In genomic region chr6:35017461-35018183, GRCh38 we compare ENCODE assay signal across 11 cellular contexts.
DNase-seq lines count a peak whose midpoint lies in the region; ATAC-seq, FAIRE-seq and TF ChIP-seq lines count a peak whose summit lies in the region.
"Had no signal": no experiment of that assay in that cellular context is flagged by ENCODE, and none has a peak within 500 bp of the region (broad histone marks: within the 10 kb centered on the region; RNA-seq: fewer than 3 reads in every experiment).

No MANE protein-coding gene starts in this region.

- H3K9me3 Mint-ChIP-seq in neural progenitor cell = no peaks in the 10 kb centered on the region
- H3K9me3 Mint-ChIP-seq: naive B cell had no signal

- dilution Hi-C loops in endothelial cell of umbilical vein (cut with MboI; ENCODE audit: extremely low pct_ligation_motif_present, low sequenced_read_pairs) = no loop called here

- H3K27ac Mint-ChIP-seq in neural progenitor cell = no peak overlapping the region

- H3K27ac ChIP-seq in HEK293 (ENCODE audit: extremely low read depth, low read depth, low read length) = peak overlapping the region; percentile 49; the same call in 1 of the 2 replicates
- H3K27ac ChIP-seq in endothelial cell of umbilical vein (ENCODE audit: insufficient read depth, low read depth, low read length) = peak overlapping the region; percentile 84
- peak overlapping the region; percentile 84 for H3K27ac ChIP-seq in mesenchymal stem cell (ENCODE audit: low read length, poor library complexity, severe bottlenecking)
- H3K27ac ChIP-seq in neural progenitor cell = no peak overlapping the region

- TSS peak; percentile 89 for BruUV-seq in endothelial cell of umbilical vein (replicated peaks; lab: Mats Ljungman, UMichigan)

- CTCF ChIA-PET in HEK293 (lab: Yijun Ruan, JAX) = interaction anchor here (0.5 to 0.6 kb wide), 2 partner anchors 34 to 241 kb away, joined by 3 to 4 read pairs; no protein-coding TSS in a partner anchor
- CTCF ChIA-PET in endothelial cell of umbilical vein (lab: Charles Lee) = interaction anchor here (0.9 to 2.9 kb wide), 8 partner anchors 9 to 122 kb away, joined by 3 to 17 read pairs (median 6); no protein-coding TSS in a partner anchor

- peak overlapping the region; percentile 17 for H2BK15ac ChIP-seq in mesenchymal stem cell (ENCODE audit: low read depth, poor library complexity, severe bottlenecking)

- H3K27me3 ChIP-seq in endothelial cell of umbilical vein (ENCODE audit: control insufficient read depth in 2 of 2, insufficient read depth in 2 of 2, low read length in 2 of 2) (no peaks in the 10 kb centered on the region), mesenchymal stem cell (ENCODE audit: control insufficient read depth in 1 of 2, insufficient read depth in 1 of 2, low read length in 2 of 2) (no peaks in the 10 kb centered on the region), neural progenitor cell (no peaks in the 10 kb centered on the region)

- H3K4me3 ChIP-seq in HEK293 (ENCODE audit: low read depth, low read length) = no peak overlapping the region
- peak overlapping the region in 2 of 3 experiments; percentile 33 to 50 for H3K4me3 ChIP-seq in endothelial cell of umbilical vein (replicated peaks in 1 of 3; ENCODE audit: insufficient read depth in 1 of 3, low read depth in 1 of 3, low read length in 3 of 3)
- peak overlapping the region in 1 of 2 experiments; percentile 52 for H3K4me3 ChIP-seq in mesenchymal stem cell (ENCODE audit: insufficient read depth in 1 of 2, low read depth in 1 of 2, low read length in 2 of 2)
- no peak overlapping the region for H3K4me3 ChIP-seq in neural progenitor cell

- DNase-seq in endothelial cell of umbilical vein (ENCODE audit: low read depth, low spot score) (peak; percentile 69), mesenchymal stem cell (no peak), smooth muscle cell of the brain vasculature (ENCODE audit: low read depth, low spot score) (peak; percentile 33), neural progenitor cell (ENCODE audit: low spot score) (no peak)
- no peak for DNase-seq in stimulated activated CD4-positive, alpha-beta T cell treated with anti-CD3 and anti-CD28 coated beads, Interleukin-15, amount 100 ng/mL, for 24 hours
- DNase-seq in effector CD4-positive, alpha-beta T cell = no peak
- DNase-seq: naive B cell, T-helper 9 cell had no signal

- no peaks in the 10 kb centered on the region for H3K27me3 Mint-ChIP-seq in neural progenitor cell (ENCODE audit: insufficient read depth, low read depth)
- H3K27me3 Mint-ChIP-seq: naive B cell had no signal

- H3K4ac ChIP-seq in mesenchymal stem cell (ENCODE audit: low read depth in 1 of 2, low read length in 2 of 2) = peak overlapping the region; percentile 60 to 89

- POLR2A ChIA-PET in HEK293 (lab: Yijun Ruan, JAX) (no interaction called here), endothelial cell of umbilical vein (lab: Charles Lee) (interaction anchor here (1.4 kb wide), 1 partner anchor 9 kb away, joined by 4 read pairs; no protein-coding TSS in a partner anchor)

- TF ChIP-seq POLR2A in endothelial cell of umbilical vein (IDR thresholded peaks at IDR 0.05; ENCODE audit: low read depth, low read length) = no peak

- no peaks in the 10 kb centered on the region for H3K9me1 ChIP-seq in endothelial cell of umbilical vein (replicated peaks; ENCODE audit: control insufficient read depth, extremely low read depth, insufficient read depth, low read length)

- H2BK12ac ChIP-seq in mesenchymal stem cell (ENCODE audit: low read length in 2 of 2) = peak overlapping the region; percentile 37 to 44

- H3K9me3 ChIP-seq in HEK293 (ENCODE audit: control insufficient read depth, insufficient read depth, low read depth, low read length) = no peaks in the 10 kb centered on the region
- H3K9me3 ChIP-seq in endothelial cell of umbilical vein (replicated peaks; ENCODE audit: control insufficient read depth, insufficient read depth, low read length) = no peaks in the 10 kb centered on the region
- H3K9me3 ChIP-seq in mesenchymal stem cell (ENCODE audit: control insufficient read depth, low read length) = no peaks in the 10 kb centered on the region
- H3K9me3 ChIP-seq in neural progenitor cell (ENCODE audit: low read depth) = no peaks in the 10 kb centered on the region

- H3K4me3 Mint-ChIP-seq in neural progenitor cell = no peak overlapping the region
- H3K4me3 Mint-ChIP-seq: naive B cell had no signal

- peak overlapping the region; percentile 55 for H2BK120ac ChIP-seq in mesenchymal stem cell (ENCODE audit: low read depth, low read length)

- no peak for TF ChIP-seq CTCF in HEK293 (tag by site-specific recombination; IDR thresholded peaks at IDR 0.05)
- peak in 1 of 2 donors; percentile 15 for TF ChIP-seq CTCF in endothelial cell of umbilical vein (IDR thresholded peaks at IDR 0.05; ENCODE audit: extremely low read depth in 1 of 2, insufficient read depth in 1 of 2, low read depth in 1 of 2, low read length in 2 of 2)
- no peak for TF ChIP-seq CTCF in neural progenitor cell (IDR thresholded peaks at IDR 0.05)

- H2AFZ ChIP-seq in endothelial cell of umbilical vein (ENCODE audit: low read depth, low read length) (peak overlapping the region; percentile 45), mesenchymal stem cell (ENCODE audit: low read depth, low read length) (no peak overlapping the region), neural progenitor cell (replicated peaks) (no peak overlapping the region)

- H2BK5ac ChIP-seq in mesenchymal stem cell (ENCODE audit: low read depth, low read length, poor library complexity, severe bottlenecking) = no peak overlapping the region

- peak overlapping the region; percentile 50 to 91 for H3K18ac ChIP-seq in mesenchymal stem cell (ENCODE audit: low read depth in 1 of 2, low read length in 2 of 2)

- H3K36me3 ChIP-seq in HEK293 (ENCODE audit: control insufficient read depth in 2 of 2, insufficient read depth in 1 of 2, low read length in 2 of 2) (peaks cover 0 to 14% of the 10 kb centered on the region in 2 experiments; a peak in 1 of 3 replicates), endothelial cell of umbilical vein (ENCODE audit: control insufficient read depth in 2 of 2, extremely low read depth in 1 of 2, insufficient read depth in 2 of 2, low read length in 2 of 2) (no peaks in the 10 kb centered on the region), mesenchymal stem cell (ENCODE audit: control insufficient read depth in 1 of 2, insufficient read depth in 2 of 2, low read depth in 1 of 2, low read length in 2 of 2) (peaks cover 0 to 15% of the 10 kb centered on the region in 2 experiments), neural progenitor cell (no peaks in the 10 kb centered on the region)

- H3K9ac ChIP-seq in endothelial cell of umbilical vein (replicated peaks; ENCODE audit: extremely low read depth, insufficient read depth, low read length) = peak overlapping the region; percentile 72
- H3K9ac ChIP-seq in mesenchymal stem cell (ENCODE audit: low read length) = peak overlapping the region; percentile 64
- H3K9ac ChIP-seq in neural progenitor cell = no peak overlapping the region

- ATAC-seq in GM19324 (IDR thresholded peaks at IDR 0.05; ENCODE audit: low FRiP score, unreplicated experiment) = no peak

- no peaks in the 10 kb centered on the region for H4K20me1 ChIP-seq in endothelial cell of umbilical vein (replicated peaks; ENCODE audit: control insufficient read depth, extremely low read depth, insufficient read depth, low read length)
- no peaks in the 10 kb centered on the region for H4K20me1 ChIP-seq in neural progenitor cell (ENCODE audit: low read depth)

- H3K79me1 ChIP-seq in mesenchymal stem cell (replicated peaks; ENCODE audit: low read length, poor library complexity, severe bottlenecking) = peaks cover 24% of the 10 kb centered on the region

- H3K36me3 Mint-ChIP-seq in neural progenitor cell = peaks cover 16% of the 10 kb centered on the region

- H3K14ac ChIP-seq in mesenchymal stem cell (ENCODE audit: low read length in 2 of 2) = peak overlapping the region in 1 of 2 experiments; percentile 29

- WGBS in mesenchymal stem cell = 83% methylated on average over 26 of the region's 26 CpGs

- peak overlapping the region; percentile 73 for H2AK5ac ChIP-seq in mesenchymal stem cell (ENCODE audit: low read length, severe bottlenecking)

- peak overlapping the region; percentile 70 for H3K4me2 ChIP-seq in endothelial cell of umbilical vein (ENCODE audit: insufficient read depth, low read length)
- H3K4me2 ChIP-seq in mesenchymal stem cell (ENCODE audit: low read length, poor library complexity, severe bottlenecking) = peak overlapping the region; percentile 13
- no peak overlapping the region for H3K4me2 ChIP-seq in neural progenitor cell

- H3F3A ChIP-seq in neural progenitor cell (ENCODE audit: low read depth) = no peaks in the 10 kb centered on the region

- H4K8ac ChIP-seq in mesenchymal stem cell (ENCODE audit: low read length) = peak overlapping the region; percentile 81

- H3K79me2 ChIP-seq in endothelial cell of umbilical vein (ENCODE audit: control insufficient read depth, insufficient read depth, low read length) = no peaks in the 10 kb centered on the region
- H3K79me2 ChIP-seq in neural progenitor cell (ENCODE audit: low read depth) = no peaks in the 10 kb centered on the region

- peaks cover 14% of the 10 kb centered on the region for H3K4me1 ChIP-seq in HEK293 (ENCODE audit: control insufficient read depth, insufficient read depth, low read length)
- peaks cover 53% of the 10 kb centered on the region for H3K4me1 ChIP-seq in endothelial cell of umbilical vein (ENCODE audit: control insufficient read depth, extremely low read depth, insufficient read depth, low read length)
- peaks cover 9% of the 10 kb centered on the region for H3K4me1 ChIP-seq in mesenchymal stem cell (ENCODE audit: control insufficient read depth, insufficient read depth, low read depth, low read length)
- H3K4me1 ChIP-seq in neural progenitor cell = no peaks in the 10 kb centered on the region

- peak overlapping the region; percentile 90 for H4K91ac ChIP-seq in mesenchymal stem cell (ENCODE audit: low read length)

- FAIRE-seq in endothelial cell of umbilical vein (lab: Jason Lieb, UNC) = peak; percentile 46
- FAIRE-seq: D721Med had no signal

- H3K23ac ChIP-seq in mesenchymal stem cell (ENCODE audit: low read length in 2 of 2) = peak overlapping the region in 1 of 2 experiments; percentile 38

- H3K4me1 Mint-ChIP-seq in neural progenitor cell = peaks cover 13% of the 10 kb centered on the region
- H3K4me1 Mint-ChIP-seq: naive B cell had no signal

- intact Hi-C loops in endothelial cell of umbilical vein (cut with micrococcal nuclease) = loop anchor here (1.0 kb wide), 1 partner anchor 27 kb away; no protein-coding TSS in a partner anchor

TF ChIP-seq in HEK293, 187 proteins besides CTCF, POLR2A, EP300 and RAD21:
- TF ChIP-seq ZNF140 (tag by site-specific recombination; IDR thresholded peaks at IDR 0.05) (no peak), ZIC2 (tag by site-specific recombination; IDR thresholded peaks at IDR 0.05) (peak; percentile 26; the same call in 1 of the 2 replicates)
TF ChIP-seq in HEK293: peak in this region for 1.

TF ChIP-seq in endothelial cell of umbilical vein, 7 proteins besides CTCF, POLR2A, EP300 and RAD21 (continues in another document):
- TF ChIP-seq JUN (IDR thresholded peaks at IDR 0.05; ENCODE audit: borderline replicate concordance, insufficient read depth, insufficient read length, low read depth) (no peak), POLR2AphosphoS5 (IDR thresholded peaks at IDR 0.05; ENCODE audit: insufficient read depth, low read depth, low read length) (no peak), MYC (IDR thresholded peaks at IDR 0.05; ENCODE audit: low read depth, low read length) (no peak), FOS (IDR thresholded peaks at IDR 0.05; ENCODE audit: borderline replicate concordance, insufficient read depth, low read length) (no peak)

Comparison
In these comparisons a context has a peak if more than half of its experiments do, and no peak if none do; other contexts are left out.
1. H3K4me3 ChIP-seq: peak in endothelial cell of umbilical vein (2 of 3); none in HEK293 (single experiment) and neural progenitor cell (single experiment).
2. DNase-seq: peak in endothelial cell of umbilical vein (single experiment) and smooth muscle cell of the brain vasculature (single experiment); none in mesenchymal stem cell (single experiment), neural progenitor cell (single experiment), stimulated activated CD4-positive, alpha-beta T cell treated with anti-CD3 and anti-CD28 coated beads, Interleukin-15, amount 100 ng/mL, for 24 hours (single experiment) and effector CD4-positive, alpha-beta T cell (single experiment).